1 cellular context compared by ENCODE assay signal in genomic region chr22:38491707-38492348, GRCh38.
TF ChIP-seq lines count a peak whose summit lies in the region.

No MANE protein-coding gene starts in this region.

TF ChIP-seq in WTC11, 78 proteins besides CTCF, POLR2A, EP300 and RAD21 (continued from another document):
- TF ChIP-seq MAX (CRISPR knock-in tag; IDR thresholded peaks at IDR 0.05) (no peak), RORB (CRISPR knock-in tag; IDR thresholded peaks at IDR 0.05) (no peak), ZNF532 (CRISPR knock-in tag; IDR thresholded peaks at IDR 0.05; ENCODE audit: borderline replicate concordance) (no peak), HMGA2 (CRISPR knock-in tag; IDR thresholded peaks at IDR 0.05) (no peak), JAZF1 (CRISPR knock-in tag; IDR thresholded peaks at IDR 0.05) (no peak), ATF2 (CRISPR knock-in tag; IDR thresholded peaks at IDR 0.05; ENCODE audit: borderline replicate concordance, low read depth) (no peak), MLX (CRISPR knock-in tag; IDR thresholded peaks at IDR 0.05) (no peak)
